ENCODE assay signal across 1 cellular context in genomic region chr4:75729836-75730235, GRCh38.
TF ChIP-seq lines count a peak whose summit lies in the region.

No MANE protein-coding gene starts in this region.

TF ChIP-seq in A549, 52 proteins besides CTCF, POLR2A, EP300 and RAD21:
- no peak for TF ChIP-seq RARB (CRISPR knock-in tag; IDR thresholded peaks at IDR 0.05)
TF ChIP-seq in A549: peak in this region for 0.
